Comparison of ENCODE assay signal across 22 cellular contexts in the genomic region with DNA sequence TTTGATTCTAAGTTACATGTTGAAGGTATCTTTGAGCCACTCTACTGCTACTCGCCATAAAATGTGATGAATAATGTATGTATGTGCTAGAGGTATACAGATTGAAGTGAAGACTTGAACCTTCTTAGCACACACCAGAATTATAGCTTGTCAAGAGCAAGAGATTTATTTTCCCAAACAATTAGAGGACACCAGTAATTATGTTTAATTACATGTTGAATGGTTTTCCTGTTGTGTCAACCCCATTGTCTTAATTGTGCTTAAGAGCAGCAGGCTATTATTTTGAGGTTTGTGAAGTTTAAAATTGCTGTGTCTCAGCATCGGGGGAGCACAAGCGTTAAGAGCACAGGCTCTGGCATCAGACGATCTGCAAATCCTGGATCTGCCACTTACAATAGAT.
"Had no signal": no experiment of that assay in that cellular context is flagged by ENCODE, and none has a peak within 500 bp of the region (broad histone marks: within the 10 kb centered on the region; RNA-seq: fewer than 3 reads in every experiment).

No MANE protein-coding gene starts in this region.

- H3K9me3 Mint-ChIP-seq: activated naive CD4-positive, alpha-beta T cell treated with anti-CD3 and anti-CD28 coated beads, Interleukin-2, amount 50 U/mL, for 24 hours; activated T-helper 1 cell treated with anti-CD3 and anti-CD28 coated beads, Interleukin-12 subunit alpha, Interleukin-12 subunit beta, Interleukin-2, Interleukin-4 antibody, amounts not matched to agents 30 ng/mL and 10 ng/mL and 1 ng/mL, durations not matched to agents 14 hours and 24 hours and 36 hours; dendritic cell treated with granulocyte-macrophage colony-stimulating factor and Interleukin-4, amounts not matched to agents 40 ng/mL and 50 ng/mL, for 4 days; stimulated activated effector memory CD8-positive, alpha-beta T cell treated with anti-CD3 and anti-CD28 coated beads, Interleukin-12 subunit alpha, Interleukin-12 subunit beta, amount 100 ng/mL, for 72 hours had no signal

- H3K27me3 Mint-ChIP-seq: dendritic cell treated with granulocyte-macrophage colony-stimulating factor and Interleukin-4, amounts not matched to agents 40 ng/mL and 50 ng/mL, for 4 days had no signal

- H3K4me1 Mint-ChIP-seq: activated naive CD4-positive, alpha-beta T cell treated with anti-CD3 and anti-CD28 coated beads, Interleukin-2, amount 50 U/mL, for 24 hours; naive thymus-derived CD8-positive, alpha-beta T cell; stimulated activated naive CD8-positive, alpha-beta T cell treated with anti-CD3 and anti-CD28 coated beads, Interleukin-15, amount 100 ng/mL, for 72 hours had no signal

- H3K36me3 Mint-ChIP-seq: stimulated activated effector memory CD8-positive, alpha-beta T cell treated with anti-CD3 and anti-CD28 coated beads, Interleukin-12 subunit alpha, Interleukin-12 subunit beta, amount 100 ng/mL, for 72 hours had no signal

- H3K4me3 Mint-ChIP-seq: activated CD8-positive, alpha-beta T cell treated with anti-CD3 and anti-CD28 coated beads, Interleukin-2, amount 10 ng/mL, durations not matched to agents 7 days and 5 days; activated naive CD4-positive, alpha-beta T cell treated with anti-CD3 and anti-CD28 coated beads, Interleukin-2, amount 50 U/mL, for 24 hours; activated T-helper 1 cell treated with anti-CD3 and anti-CD28 coated beads, Interleukin-12 subunit alpha, Interleukin-12 subunit beta, Interleukin-2, Interleukin-4 antibody, amounts not matched to agents 30 ng/mL and 10 ng/mL and 1 ng/mL, durations not matched to agents 14 hours and 24 hours and 36 hours; dendritic cell treated with granulocyte-macrophage colony-stimulating factor and Interleukin-4, amounts not matched to agents 40 ng/mL and 50 ng/mL, for 4 days; naive thymus-derived CD8-positive, alpha-beta T cell; neural progenitor cell; stimulated activated effector memory CD8-positive, alpha-beta T cell treated with anti-CD3 and anti-CD28 coated beads, Interleukin-12 subunit alpha, Interleukin-12 subunit beta, amount 100 ng/mL, for 72 hours; stimulated activated naive CD8-positive, alpha-beta T cell treated with anti-CD3 and anti-CD28 coated beads, Interleukin-15, amount 100 ng/mL, for 72 hours had no signal

- DNase-seq: activated CD4-positive, alpha-beta T cell treated with anti-CD3 and anti-CD28 coated beads for 1 hour; activated CD4-positive, alpha-beta T cell treated with anti-CD3 and anti-CD28 coated beads, Interleukin-2, amount 50 U/mL, for 1 hour; activated CD8-positive, alpha-beta T cell treated with anti-CD3 and anti-CD28 coated beads, Interleukin-2, amount 10 ng/mL, durations not matched to agents 7 days and 5 days; activated gamma-delta T cell treated with Interleukin-2 at 50 U/mL for 16 hours; aorta; brain microvascular endothelial cell; caudate nucleus; effector CD4-positive, alpha-beta T cell; foreskin melanocyte; hippocampal formation; left ventricle myocardium inferior; naive thymus-derived CD8-positive, alpha-beta T cell; posterior cingulate gyrus; right lobe of liver; stimulated activated CD4-positive, alpha-beta T cell treated with anti-CD3 and anti-CD28 coated beads, Interleukin-2, amount 100 ng/mL, for 24 hours; stimulated activated naive CD8-positive, alpha-beta T cell treated with anti-CD3 and anti-CD28 coated beads, Interleukin-15, amount 100 ng/mL, for 72 hours; tibial artery had no signal

- ATAC-seq: activated CD8-positive, alpha-beta T cell treated with anti-CD3 and anti-CD28 coated beads, Interleukin-2, amount 10 ng/mL, durations not matched to agents 7 days and 5 days; naive thymus-derived CD8-positive, alpha-beta T cell; right lobe of liver; stimulated activated effector memory CD8-positive, alpha-beta T cell treated with anti-CD3 and anti-CD28 coated beads, Interleukin-12 subunit alpha, Interleukin-12 subunit beta, amount 100 ng/mL, for 72 hours; stimulated activated naive CD8-positive, alpha-beta T cell treated with anti-CD3 and anti-CD28 coated beads, Interleukin-15, amount 100 ng/mL, for 72 hours had no signal

- H3K27ac Mint-ChIP-seq: activated CD8-positive, alpha-beta T cell treated with anti-CD3 and anti-CD28 coated beads, Interleukin-2, amount 10 ng/mL, durations not matched to agents 7 days and 5 days; activated naive CD4-positive, alpha-beta T cell treated with anti-CD3 and anti-CD28 coated beads, Interleukin-2, amount 50 U/mL, for 24 hours; activated T-helper 1 cell treated with anti-CD3 and anti-CD28 coated beads, Interleukin-12 subunit alpha, Interleukin-12 subunit beta, Interleukin-2, Interleukin-4 antibody, amounts not matched to agents 30 ng/mL and 10 ng/mL and 1 ng/mL, durations not matched to agents 14 hours and 24 hours and 36 hours; dendritic cell treated with granulocyte-macrophage colony-stimulating factor and Interleukin-4, amounts not matched to agents 40 ng/mL and 50 ng/mL, for 4 days; naive thymus-derived CD8-positive, alpha-beta T cell; neural progenitor cell; stimulated activated effector memory CD8-positive, alpha-beta T cell treated with anti-CD3 and anti-CD28 coated beads, Interleukin-12 subunit alpha, Interleukin-12 subunit beta, amount 100 ng/mL, for 72 hours; stimulated activated naive CD8-positive, alpha-beta T cell treated with anti-CD3 and anti-CD28 coated beads, Interleukin-15, amount 100 ng/mL, for 72 hours had no signal
